3 cellular contexts compared by ENCODE assay signal in the genomic region with DNA sequence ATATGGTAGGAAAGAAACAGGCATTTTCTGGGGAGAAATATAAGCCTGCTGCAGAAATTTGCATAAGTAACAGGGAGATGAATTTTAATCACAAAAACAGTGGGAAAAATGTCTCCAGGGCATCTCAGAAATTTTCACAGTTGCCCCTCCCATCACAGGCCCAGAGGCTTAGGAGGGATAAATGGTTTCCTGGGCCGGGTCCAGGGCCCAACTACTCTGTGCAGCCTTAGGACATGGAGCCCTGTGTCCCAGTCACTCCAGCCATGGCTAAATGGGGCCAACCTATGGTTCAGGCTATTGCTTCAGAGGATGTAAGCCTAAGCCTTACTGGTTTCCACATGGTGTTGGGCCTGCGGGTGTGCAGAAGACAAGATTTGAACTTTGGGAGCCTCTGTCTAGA.
A peak's percentile ranks its signal among the peaks of the same experiment; 100 is the strongest.
TF ChIP-seq lines count a peak whose summit lies in the region.

No MANE protein-coding gene starts in this region.

TF ChIP-seq in A549, 52 proteins besides CTCF, POLR2A, EP300 and RAD21:
- TF ChIP-seq EHMT2 (IDR thresholded peaks at IDR 0.05; ENCODE audit: low read depth) (no peak), ZFP36 (IDR thresholded peaks at IDR 0.05; ENCODE audit: borderline replicate concordance, partially characterized antibody) (peak; percentile 66), ZNF302 (CRISPR knock-in tag; IDR thresholded peaks at IDR 0.05) (no peak)

TF ChIP-seq in HEK293, 187 proteins besides CTCF, POLR2A, EP300 and RAD21:
- peak; percentile 89 for TF ChIP-seq ZNF585B (tag by site-specific recombination; IDR thresholded peaks at IDR 0.05)
- TF ChIP-seq KLF7 (tag by site-specific recombination; IDR thresholded peaks at IDR 0.05; ENCODE audit: borderline replicate concordance): no peak
- no peak for TF ChIP-seq ZSCAN30 (tag by site-specific recombination; IDR thresholded peaks at IDR 0.05)
- peak; percentile 65 for TF ChIP-seq SETDB1 (IDR thresholded peaks at IDR 0.05; ENCODE audit: insufficient read length, low read length)

TF ChIP-seq in K562, 482 proteins besides CTCF, POLR2A, EP300 and RAD21:
- no peak for TF ChIP-seq RBBP5 (IDR thresholded peaks at IDR 0.05; ENCODE audit: borderline replicate concordance, insufficient read depth, low read length, poor library complexity, severe bottlenecking)
- no peak for TF ChIP-seq KLF13 (tag; IDR thresholded peaks at IDR 0.05; ENCODE audit: borderline replicate concordance, low read depth)
- TF ChIP-seq ELF2 (CRISPR knock-in tag; IDR thresholded peaks at IDR 0.05): no peak
- peak; percentile 54 for TF ChIP-seq ZFP36 (IDR thresholded peaks at IDR 0.05; ENCODE audit: low read depth, low read length, partially characterized antibody)
- TF ChIP-seq HNRNPL (IDR thresholded peaks at IDR 0.05; ENCODE audit: low read depth, low read length): no peak
- TF ChIP-seq CBX3 (IDR thresholded peaks at IDR 0.05; ENCODE audit: borderline replicate concordance in 1 of 2, low read length in 2 of 2): 0 out of 3 replicates have a peak, but pooled peaks of 1 of the 2 experiments have one; percentile 32
- no peak for TF ChIP-seq NR2F6 (CRISPR knock-in tag; IDR thresholded peaks at IDR 0.05)
